In the genomic region with DNA sequence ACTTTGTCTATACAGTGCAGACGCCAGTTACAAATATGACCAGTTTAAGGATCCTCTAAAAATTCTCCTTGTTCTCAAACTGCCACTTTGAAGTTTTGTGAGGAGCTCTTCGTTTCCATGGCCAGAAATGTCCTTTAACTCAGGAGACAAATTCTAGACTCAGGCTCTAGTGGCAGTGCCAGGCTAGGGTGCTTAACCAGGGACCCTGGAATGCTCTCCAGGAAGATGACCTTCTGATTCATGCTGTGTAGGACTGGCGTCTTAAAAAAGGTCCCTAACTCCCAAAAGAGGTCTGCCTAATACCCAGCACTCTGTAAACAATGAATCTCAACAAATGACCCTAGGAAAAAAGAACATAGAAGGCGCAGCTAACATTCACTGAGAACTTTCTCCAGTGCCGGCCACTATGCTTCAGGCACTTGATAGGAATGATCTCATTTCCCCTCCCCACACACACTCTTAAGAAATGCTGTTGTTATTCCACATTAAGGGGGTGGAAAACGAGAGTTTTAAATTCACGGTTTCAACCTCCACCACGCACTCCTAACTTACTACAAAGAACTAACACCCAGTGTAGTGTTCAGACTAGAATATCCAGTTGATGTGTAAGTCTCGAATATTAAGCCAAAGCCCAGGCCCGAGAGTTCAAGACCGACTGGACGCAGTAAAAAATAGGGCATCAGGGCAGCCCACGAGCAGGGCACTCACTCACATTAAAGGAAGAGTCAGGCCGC, we compare ENCODE assay signal across 8 cellular contexts. TPM values are rescaled to one million over a fixed set of nuclear protein-coding genes. Genes with fewer than 3 reads are reported as not detected.
A peak's percentile ranks its signal among the peaks of the same experiment; 100 is the strongest.
DNase-seq lines count a peak whose midpoint lies in the region; ATAC-seq and TF ChIP-seq lines count a peak whose summit lies in the region.

No MANE protein-coding gene starts in this region.

- H3K4me1 ChIP-seq in left ventricle myocardium inferior (peaks cover 42% of the 10 kb centered on the region), gastrocnemius medialis (peaks cover 24 to 28% of the 10 kb centered on the region in 2 donors)

- no peak for TF ChIP-seq POLR2A in gastrocnemius medialis (IDR thresholded peaks at IDR 0.05)

- peaks cover 34 to 41% of the 10 kb centered on the region in 2 donors for H3K36me3 Mint-ChIP-seq in activated T-cell treated with anti-CD3 and anti-CD28 coated beads, Interleukin-2, amount 50 U/mL, for 72 hours (ENCODE audit: insufficient read depth in 2 of 2)

- ATAC-seq in HG03045 (IDR thresholded peaks at IDR 0.05; ENCODE audit: unreplicated experiment), result peak; percentile 1
- ATAC-seq in activated T-cell treated with anti-CD3 and anti-CD28 coated beads, Interleukin-2, amount 50 U/mL, for 72 hours (replicated peaks in 1 of 2), result peak in 1 of 2 donors; percentile 10
- ATAC-seq in gastrocnemius medialis, result peak; percentile 7 to 23

- intact Hi-C loops in left ventricle myocardium inferior (cut with micrococcal nuclease), result no loop called here
- intact Hi-C loops in gastrocnemius medialis (cut with DNase I; ENCODE audit: low total_unique reads), result loop anchor here (1.0 to 2.0 kb wide), 3 partner anchors 17 to 77 kb away; partner anchors contain the start of gene TMEM179B

- H3K27ac ChIP-seq in left ventricle myocardium inferior (replicated peaks) (peak overlapping the region; percentile 91), gastrocnemius medialis (peak overlapping the region; percentile 91 to 98 (median 94))

- peak overlapping the region; percentile 98 for H3K27ac Mint-ChIP-seq in activated T-cell treated with anti-CD3 and anti-CD28 coated beads, Interleukin-2, amount 50 U/mL, for 72 hours

- H3K27me3 Mint-ChIP-seq in activated T-cell treated with anti-CD3 and anti-CD28 coated beads, Interleukin-2, amount 50 U/mL, for 72 hours (ENCODE audit: low read depth), result no peaks in the 10 kb centered on the region

- no peak for TF ChIP-seq CTCF in GM12864 (IDR thresholded peaks at IDR 0.05; ENCODE audit: low read depth, low read length, missing control alignments)
- TF ChIP-seq CTCF in left ventricle myocardium inferior (IDR thresholded peaks at IDR 0.05; ENCODE audit: borderline replicate concordance), result no peak
- TF ChIP-seq CTCF in gastrocnemius medialis (IDR thresholded peaks at IDR 0.05 in 4 of 5, conservative IDR thresholded peaks at IDR 0.05 in 1 of 5), result no peak

- DNase-seq in GM12864 (ENCODE audit: low read depth), result no peak
- DNase-seq in activated T-cell treated with anti-CD3 and anti-CD28 coated beads, Interleukin-2, amount 50 U/mL, for 72 hours, result peak in 1 of 2 donors; percentile 25
- DNase-seq in left ventricle myocardium inferior, result no peak
- DNase-seq in gastrocnemius medialis, result no peak
- no peak for DNase-seq in stimulated activated CD4-positive, alpha-beta T cell treated with anti-CD3 and anti-CD28 coated beads, Interleukin-1b, Interleukin-23, amount 100 ng/mL, for 48 hours
- no peak for DNase-seq in Ammon's horn (ENCODE audit: low spot score)
- no peak for DNase-seq in DMS 273 treated with DMSO at 0.1 percent for 48 hours (lab: John Stamatoyannopoulos, UW)

- in situ Hi-C loops in gastrocnemius medialis (cut with MboI; ENCODE audit: low sequenced_read_pairs in 4 of 4), result no loop called here

- H3K4me3 ChIP-seq in GM12864 (ENCODE audit: low read depth, low read length), result peak overlapping the region; percentile 61
- H3K4me3 ChIP-seq in left ventricle myocardium inferior, result peak overlapping the region; percentile 83
- H3K4me3 ChIP-seq in gastrocnemius medialis, result peak overlapping the region; percentile 69 to 95 (median 78)

- H3K27me3 ChIP-seq in left ventricle myocardium inferior (ENCODE audit: low read depth), result no peaks in the 10 kb centered on the region
- no peaks in the 10 kb centered on the region for H3K27me3 ChIP-seq in gastrocnemius medialis

- peaks cover 50% of the 10 kb centered on the region for H3K4me1 Mint-ChIP-seq in activated T-cell treated with anti-CD3 and anti-CD28 coated beads, Interleukin-2, amount 50 U/mL, for 72 hours (ENCODE audit: low read depth)

- peak overlapping the region; percentile 91 to 95 for H3K4me3 Mint-ChIP-seq in activated T-cell treated with anti-CD3 and anti-CD28 coated beads, Interleukin-2, amount 50 U/mL, for 72 hours

- H3K9me3 ChIP-seq in left ventricle myocardium inferior (replicated peaks) (no peaks in the 10 kb centered on the region), gastrocnemius medialis (no peaks in the 10 kb centered on the region)

- H3K9me3 Mint-ChIP-seq in activated T-cell treated with anti-CD3 and anti-CD28 coated beads, Interleukin-2, amount 50 U/mL, for 72 hours, result no peaks in the 10 kb centered on the region

- H3K36me3 ChIP-seq in left ventricle myocardium inferior (peaks cover 48% of the 10 kb centered on the region), gastrocnemius medialis (peaks cover 0 to 43% of the 10 kb centered on the region in 2 donors)

RNA-seq across cellular contexts. Expression of gene NXF1, which starts 0.8 kb away (rescaled TPM):
- 100 to 1,000 TPM; 117 to 131 TPM for total RNA-seq in activated T-cell treated with anti-CD3 and anti-CD28 coated beads, Interleukin-2, amount 50 U/mL, for 72 hours
- 43.2 TPM for total RNA-seq in left ventricle myocardium inferior
- 10 to 100 TPM; 27.2 to 47.1 (median 46.1) TPM for total RNA-seq in gastrocnemius medialis

RNA-seq across cellular contexts. Expression of gene TMEM223, which starts 12.7 kb away (rescaled TPM):
- 10 to 100 TPM in 1 of 2 donors, 1 to 10 TPM in 1; 8.4 to 10.8 TPM for total RNA-seq in activated T-cell treated with anti-CD3 and anti-CD28 coated beads, Interleukin-2, amount 50 U/mL, for 72 hours
- total RNA-seq in left ventricle myocardium inferior, result 24.1 TPM
- 10 to 100 TPM; 17.1 to 41.6 (median 23.8) TPM for total RNA-seq in gastrocnemius medialis

RNA-seq across cellular contexts. Expression of gene TMEM179B, which starts 17.3 kb away (rescaled TPM):
- 10 to 100 TPM; 18.8 to 23.1 TPM for total RNA-seq in activated T-cell treated with anti-CD3 and anti-CD28 coated beads, Interleukin-2, amount 50 U/mL, for 72 hours
- total RNA-seq in left ventricle myocardium inferior, result 20.5 TPM
- total RNA-seq in gastrocnemius medialis, result 10 to 100 TPM; 26.3 to 52.5 (median 44.3) TPM

RNA-seq across cellular contexts. Expression of gene STX5, which starts 27.4 kb away (rescaled TPM):
- 10 to 100 TPM; 53.9 to 70.1 TPM for total RNA-seq in activated T-cell treated with anti-CD3 and anti-CD28 coated beads, Interleukin-2, amount 50 U/mL, for 72 hours
- total RNA-seq in left ventricle myocardium inferior (16.7 TPM), gastrocnemius medialis (10 to 100 TPM; 16.2 to 26.0 (median 24.9) TPM)

RNA-seq across cellular contexts. Expression of gene TEX54, which starts 28.2 kb away (rescaled TPM):
- 1 to 10 TPM in 1 of 2 donors, under 1 TPM in 1; 0.77 to 1.5 TPM for total RNA-seq in activated T-cell treated with anti-CD3 and anti-CD28 coated beads, Interleukin-2, amount 50 U/mL, for 72 hours
- not detected for total RNA-seq in left ventricle myocardium inferior
- total RNA-seq in gastrocnemius medialis, result not detected
